Comparison of ENCODE assay signal across 8 cellular contexts in genomic region chr4:138241281-138242075, GRCh38. TPM values are rescaled to one million over a fixed set of nuclear protein-coding genes. Genes with fewer than 3 reads are reported as not detected.
DNase-seq lines count a peak whose midpoint lies in the region; ATAC-seq, FAIRE-seq and TF ChIP-seq lines count a peak whose summit lies in the region.

No MANE protein-coding gene starts in this region.

- peak; percentile 58 for TF ChIP-seq POLR2A in endothelial cell of umbilical vein (IDR thresholded peaks at IDR 0.05; ENCODE audit: low read depth, low read length)

- H3K4me3 ChIP-seq in endothelial cell of umbilical vein (replicated peaks in 1 of 3; ENCODE audit: insufficient read depth in 1 of 3, low read depth in 1 of 3, low read length in 3 of 3) (peak overlapping the region; percentile 48 to 99 (median 96)), pancreas (peak overlapping the region; percentile 15 to 45 (median 33))

- H3K79me2 ChIP-seq in endothelial cell of umbilical vein (ENCODE audit: control insufficient read depth, insufficient read depth, low read length) = peaks cover 58% of the 10 kb centered on the region

- H4K20me1 ChIP-seq in endothelial cell of umbilical vein (replicated peaks; ENCODE audit: control insufficient read depth, extremely low read depth, insufficient read depth, low read length) = no peaks in the 10 kb centered on the region

- no peak overlapping the region for H2AFZ ChIP-seq in endothelial cell of umbilical vein (ENCODE audit: low read depth, low read length)

- FAIRE-seq in endothelial cell of umbilical vein (lab: Jason Lieb, UNC) (no peak), pancreas (lab: Jason Lieb, UNC) (no peak)

- no peaks in the 10 kb centered on the region for H3K9me3 ChIP-seq in endothelial cell of umbilical vein (replicated peaks; ENCODE audit: control insufficient read depth, insufficient read depth, low read length)
- no peaks in the 10 kb centered on the region for H3K9me3 ChIP-seq in pancreas

- no peak for TF ChIP-seq CTCF in endothelial cell of umbilical vein (IDR thresholded peaks at IDR 0.05; ENCODE audit: extremely low read depth in 1 of 2, insufficient read depth in 1 of 2, low read depth in 1 of 2, low read length in 2 of 2)
- TF ChIP-seq CTCF in pancreas (IDR thresholded peaks at IDR 0.05) = no peak

- DNase-seq in NCI-H510A treated with DMSO at 0.1 percent for 48 hours (lab: John Stamatoyannopoulos, UW) (peak; percentile 22), NCI-H510A (lab: John Stamatoyannopoulos, UW) (no peak), endothelial cell of umbilical vein (ENCODE audit: low read depth, low spot score) (peak; percentile 54), pancreas (peak; percentile 28 to 62 (median 42)), NCI-H1092 (lab: John Stamatoyannopoulos, UW) (no peak), medulla oblongata (ENCODE audit: extremely low spot score) (no peak)

- intact Hi-C loops in endothelial cell of umbilical vein (cut with micrococcal nuclease) (loop anchor here (1.0 to 10.0 kb wide), 12 partner anchors 19 to 670 kb away; no protein-coding TSS in a partner anchor), pancreas (cut with DNase I) (no loop called here)

- TSS peak; percentile 57 for BruUV-seq in endothelial cell of umbilical vein (replicated peaks; lab: Mats Ljungman, UMichigan)

- peak overlapping the region; percentile 98 for H3K4me2 ChIP-seq in endothelial cell of umbilical vein (ENCODE audit: insufficient read depth, low read length)

- no peaks in the 10 kb centered on the region for H3K9me1 ChIP-seq in endothelial cell of umbilical vein (replicated peaks; ENCODE audit: control insufficient read depth, extremely low read depth, insufficient read depth, low read length)

- peak; percentile 2 for ATAC-seq in HG02885 (IDR thresholded peaks at IDR 0.05; ENCODE audit: poor library complexity, unreplicated experiment)
- peak; percentile 54 for ATAC-seq in SK-N-SH treated with all-trans-retinoic acid at 6 μM for 48 hours
- ATAC-seq in pancreas = peak; percentile 51 to 59 (median 55)

- peaks cover 25% of the 10 kb centered on the region for H3K4me1 ChIP-seq in endothelial cell of umbilical vein (ENCODE audit: control insufficient read depth, extremely low read depth, insufficient read depth, low read length)
- peaks cover 0 to 12% (median 0%) of the 10 kb centered on the region in 3 donors for H3K4me1 ChIP-seq in pancreas

- H3K9ac ChIP-seq in endothelial cell of umbilical vein (replicated peaks; ENCODE audit: extremely low read depth, insufficient read depth, low read length) = peak overlapping the region; percentile 100

- dilution Hi-C loops in endothelial cell of umbilical vein (cut with MboI; ENCODE audit: extremely low pct_ligation_motif_present, low sequenced_read_pairs) = no loop called here

- CTCF ChIA-PET in endothelial cell of umbilical vein (lab: Charles Lee) = interaction anchor here (0.7 to 1.9 kb wide), 8 partner anchors 12 to 697 kb away, joined by 3 to 11 read pairs (median 4); no protein-coding TSS in a partner anchor

- H3K27me3 ChIP-seq in endothelial cell of umbilical vein (ENCODE audit: control insufficient read depth in 2 of 2, insufficient read depth in 2 of 2, low read length in 2 of 2) (no peaks in the 10 kb centered on the region), pancreas (no peaks in the 10 kb centered on the region)

- H3K36me3 ChIP-seq in endothelial cell of umbilical vein (ENCODE audit: control insufficient read depth in 2 of 2, extremely low read depth in 1 of 2, insufficient read depth in 2 of 2, low read length in 2 of 2) (peaks cover 0 to 3% of the 10 kb centered on the region in 2 experiments), pancreas (no peaks in the 10 kb centered on the region)

- H3K27ac ChIP-seq in endothelial cell of umbilical vein (ENCODE audit: insufficient read depth, low read depth, low read length) (peak overlapping the region; percentile 96), pancreas (peak overlapping the region; percentile 70 to 89 (median 78))

- WGBS in pancreas, 2 donors = 41 to 43% methylated on average over 13 of the region's 13 CpGs

- POLR2A ChIA-PET in endothelial cell of umbilical vein (lab: Charles Lee) = interaction anchor here (0.8 to 3.6 kb wide), 6 partner anchors 12 to 281 kb away, joined by 3 to 29 read pairs (median 4); no protein-coding TSS in a partner anchor

TF ChIP-seq in SK-N-SH treated with all-trans-retinoic acid at 6 μM for 48 hours, 23 proteins besides CTCF, POLR2A, EP300 and RAD21 (continues in another document):
- no peak for TF ChIP-seq TSHZ2 (CRISPR knock-in tag; IDR thresholded peaks at IDR 0.05)
- TF ChIP-seq ZNF8 (CRISPR knock-in tag; IDR thresholded peaks at IDR 0.05) = no peak
- no peak for TF ChIP-seq ZFP3 (CRISPR knock-in tag; IDR thresholded peaks at IDR 0.05)
- TF ChIP-seq ARNTL (CRISPR knock-in tag; IDR thresholded peaks at IDR 0.05; ENCODE audit: borderline replicate concordance, low read depth) = no peak

TF ChIP-seq in endothelial cell of umbilical vein, 7 proteins besides CTCF, POLR2A, EP300 and RAD21:
- TF ChIP-seq POLR2AphosphoS5 (IDR thresholded peaks at IDR 0.05; ENCODE audit: insufficient read depth, low read depth, low read length) (no peak), MAX (IDR thresholded peaks at IDR 0.05; ENCODE audit: insufficient read depth, insufficient read length) (no peak), EZH2 (IDR thresholded peaks at IDR 0.05; ENCODE audit: borderline replicate concordance, low read depth, low read length, severe bottlenecking) (no peak), FOS (IDR thresholded peaks at IDR 0.05; ENCODE audit: borderline replicate concordance, insufficient read depth, low read length) (no peak), JUN (IDR thresholded peaks at IDR 0.05; ENCODE audit: borderline replicate concordance, insufficient read depth, insufficient read length, low read depth) (no peak), MYC (IDR thresholded peaks at IDR 0.05; ENCODE audit: low read depth, low read length) (no peak), GATA2 (IDR thresholded peaks at IDR 0.05; ENCODE audit: insufficient read depth, insufficient read length, low read depth, low read length) (no peak)
TF ChIP-seq in endothelial cell of umbilical vein: peak in this region for 0.

RNA-seq across cellular contexts. Expression of gene SLC7A11, which starts 0.7 kb away (rescaled TPM):
- total RNA-seq in endothelial cell of umbilical vein (79.3 and 82.7 TPM in 2 replicates), pancreas (1 to 10 TPM in 5 of 6 donors, under 1 TPM in 1; 1.00 to 9.1 (median 1.5) TPM)
- polyA plus RNA-seq in endothelial cell of umbilical vein (22.8 and 28.4 TPM in 2 replicates), pancreas (under 1 TPM; 0.42 to 0.47 TPM)
- 19.6 and 23.6 TPM in 2 replicates for polyA plus RNA-seq in endothelial cell of umbilical vein (2011; cell fraction: cytosol; rRNA removed)
- 65.9 and 76.9 TPM in 2 replicates for polyA plus RNA-seq in endothelial cell of umbilical vein (2011; cell fraction: nucleus; rRNA removed)
- 39.1 and 58.9 TPM in 2 replicates for polyA plus RNA-seq in endothelial cell of umbilical vein (2012)
- polyA minus RNA-seq in endothelial cell of umbilical vein = 263 and 304 TPM in 2 replicates
- 59.9 TPM for polyA minus RNA-seq in endothelial cell of umbilical vein (2011; cell fraction: cytosol; rRNA and poly(A)+ RNA removed)
- 162 and 225 TPM in 2 replicates for polyA minus RNA-seq in endothelial cell of umbilical vein (2011; cell fraction: nucleus; rRNA and poly(A)+ RNA removed)

Comparison
In these comparisons a context has a peak if more than half of its experiments do, and no peak if none do; other contexts are left out.
1. DNase-seq: peak in NCI-H510A treated with DMSO at 0.1 percent for 48 hours (single experiment), endothelial cell of umbilical vein (single experiment) and pancreas (6 of 6); none in NCI-H510A (single experiment), NCI-H1092 (single experiment) and medulla oblongata (single experiment).
2. ATAC-seq: peak in every context shown above with its lines; median percentile 55 in pancreas; 54 in SK-N-SH treated with all-trans-retinoic acid at 6 μM for 48 hours; 2 in HG02885.